In genomic region chr3:189192725-189193124, GRCh38 we compare ENCODE assay signal across 10 cellular contexts. TPM values are rescaled to one million over a fixed set of nuclear protein-coding genes. Genes with fewer than 3 reads are reported as not detected.
"Had no signal": no experiment of that assay in that cellular context is flagged by ENCODE, and none has a peak within 500 bp of the region (broad histone marks: within the 10 kb centered on the region; RNA-seq: fewer than 3 reads in every experiment).

No MANE protein-coding gene starts in this region.

- H3K9me3 ChIP-seq: HAP-1 had no signal

- H3K4me3 ChIP-seq: GM23248, GM23338, HAP-1 had no signal

- ATAC-seq: GM23338, HCT116 had no signal

- H3K9ac ChIP-seq: GM23248 had no signal

- H3K4me1 ChIP-seq: HAP-1 had no signal

- H3K4me1 Mint-ChIP-seq: GM23338, H9 had no signal

- H3K27ac ChIP-seq: GM23248 had no signal

- FAIRE-seq: H1 had no signal

- H3K36me3 ChIP-seq: HAP-1 had no signal

- H3K4me3 Mint-ChIP-seq: GM23338, H9, HFFc6 had no signal

- DNase-seq: GM23248, GOT3, H7, H9, HCEC 1CT, HFFc6 had no signal

- H3K27ac Mint-ChIP-seq: GM23338, H9, HFFc6 had no signal

RNA-seq across cellular contexts. Expression of gene TPRG1, which starts 21.0 kb away (rescaled TPM):
- total RNA-seq: GM23248, HFFc6 had no signal
